In genomic region chr19:48872884-48873475, GRCh38 we compare ENCODE assay signal across 8 cellular contexts. TPM values are rescaled to one million over a fixed set of nuclear protein-coding genes. Genes with fewer than 3 reads are reported as not detected.
A peak's percentile ranks its signal among the peaks of the same experiment; 100 is the strongest.
DNase-seq lines count a peak whose midpoint lies in the region; ATAC-seq and TF ChIP-seq lines count a peak whose summit lies in the region.

No MANE protein-coding gene starts in this region.

- H3K4me3 ChIP-seq in OCI-LY7 (ENCODE audit: low read depth, low read length, poor library complexity, severe bottlenecking) (peak overlapping the region; percentile 84), epithelial cell of proximal tubule (ENCODE audit: low read depth, low read length) (peak overlapping the region; percentile 100), mucosa of rectum (ENCODE audit: low read length in 2 of 2) (peak overlapping the region; percentile 90 to 100)

- peaks cover 9% of the 10 kb centered on the region for H4K20me1 ChIP-seq in OCI-LY7 (ENCODE audit: insufficient read depth, low read length)

- H3K9me3 ChIP-seq in OCI-LY7 (ENCODE audit: low read length) (peaks cover 8% of the 10 kb centered on the region; the same call in 1 of the 2 replicates), mucosa of rectum (ENCODE audit: control insufficient read depth in 2 of 2, low read length in 2 of 2) (no peaks in the 10 kb centered on the region)

- peaks cover 36% of the 10 kb centered on the region for H3K36me3 ChIP-seq in OCI-LY7 (ENCODE audit: insufficient read depth, low read length)
- H3K36me3 ChIP-seq in mucosa of rectum (ENCODE audit: control insufficient read depth in 2 of 2, insufficient read depth in 2 of 2, low read length in 2 of 2): peaks cover 14 to 26% of the 10 kb centered on the region in 2 donors

- H3K27ac ChIP-seq in OCI-LY7 (ENCODE audit: low read depth, low read length, poor library complexity, severe bottlenecking) (peak overlapping the region; percentile 99), mucosa of rectum (ENCODE audit: low read depth in 2 of 2, low read length in 2 of 2) (peak overlapping the region; percentile 99 to 100)

- H3K4me1 ChIP-seq in OCI-LY7 (ENCODE audit: insufficient read depth, low read length, poor library complexity, severe bottlenecking): peaks cover 59% of the 10 kb centered on the region
- H3K4me1 ChIP-seq in mucosa of rectum (ENCODE audit: control insufficient read depth in 2 of 2, insufficient read depth in 2 of 2, low read length in 2 of 2): peaks cover 32 to 39% of the 10 kb centered on the region in 2 donors

- H3K79me2 ChIP-seq in OCI-LY7 (ENCODE audit: insufficient read depth, low read depth, low read length): peaks cover 30% of the 10 kb centered on the region

- H3K9ac ChIP-seq in mucosa of rectum (ENCODE audit: low read depth in 1 of 2, low read length in 2 of 2): peak overlapping the region; percentile 99 to 100

- no peaks in the 10 kb centered on the region for H3K27me3 ChIP-seq in mucosa of rectum (ENCODE audit: control insufficient read depth in 2 of 2, insufficient read depth in 2 of 2, low read length in 2 of 2)

- peak; percentile 22 for DNase-seq in DMS79 (lab: John Stamatoyannopoulos, UW)
- DNase-seq in HS-27A (ENCODE audit: low read depth): peak; percentile 98
- peak; percentile 89 for DNase-seq in OCI-LY7 (ENCODE audit: low spot score)
- DNase-seq in activated T-cell treated with anti-CD3 and anti-CD28 coated beads for 48 hours (ENCODE audit: low read depth): peak; percentile 62
- peak; percentile 70 for DNase-seq in epithelial cell of proximal tubule (ENCODE audit: low read depth)
- peak; percentile 68 to 74 for DNase-seq in stimulated activated CD8-positive, alpha-beta memory T cell treated with anti-CD3 and anti-CD28 coated beads, Interleukin-7, amount 100 ng/mL, for 4 hours (ENCODE audit: low read depth in 2 of 2)

- ATAC-seq in GM19324 (IDR thresholded peaks at IDR 0.05; ENCODE audit: low FRiP score, unreplicated experiment): no peak

- no peak for TF ChIP-seq CTCF in OCI-LY7 (conservative IDR thresholded peaks at IDR 0.05; ENCODE audit: low read length)
- TF ChIP-seq CTCF in epithelial cell of proximal tubule (conservative IDR thresholded peaks at IDR 0.05; ENCODE audit: low read depth, low read length): no peak

- peak overlapping the region; percentile 99 for H3K4me2 ChIP-seq in OCI-LY7 (ENCODE audit: low read length)

- intact Hi-C loops in OCI-LY7 (cut with micrococcal nuclease; ENCODE audit: unreplicated experiment): loop anchor here (1.0 kb wide), 1 partner anchor 92 kb away; the partner anchor contains the start of gene FTL

- H3K9me2 ChIP-seq in OCI-LY7 (ENCODE audit: insufficient read depth, low read length): no peaks in the 10 kb centered on the region

- POLR2A ChIA-PET in OCI-LY7 (lab: Charles Lee): interaction anchor here (1.1 to 1.7 kb wide), 3 partner anchors 22 to 80 kb away, joined by 3 read pairs; no protein-coding TSS in a partner anchor

- BruUV-seq in OCI-LY7 (replicated peaks; lab: Mats Ljungman, UMichigan): no TSS peak

- CTCF ChIA-PET in OCI-LY7 (lab: Charles Lee; ENCODE audit: unreplicated experiment): interaction anchor here (1.1 kb wide), 1 partner anchor 30 kb away, joined by 4 read pairs; no protein-coding TSS in a partner anchor

- no peak overlapping the region; the same call in 1 of the 2 replicates for H2AFZ ChIP-seq in OCI-LY7 (ENCODE audit: low read length)

RNA-seq across cellular contexts. Expression of gene PPP1R15A, which starts 0.8 kb away (rescaled TPM):
- total RNA-seq in OCI-LY7 (2014; rRNA removed; shearing (Covaris generic)): 31.5 and 31.7 TPM in 2 replicates
- total RNA-seq in OCI-LY7 (2022) (23.4 and 23.8 TPM in 2 replicates), epithelial cell of proximal tubule (23.9 and 32.2 TPM in 2 replicates)

RNA-seq across cellular contexts. Expression of gene PLEKHA4, which starts 4.6 kb away (rescaled TPM):
- total RNA-seq in OCI-LY7 (2014; rRNA removed; shearing (Covaris generic)): 4.7 and 8.4 TPM in 2 replicates
- total RNA-seq in OCI-LY7 (2022) (8.1 and 8.8 TPM in 2 replicates), epithelial cell of proximal tubule (1.8 and 5.0 TPM in 2 replicates)

RNA-seq across cellular contexts. Expression of gene TULP2, which starts 25.6 kb away (rescaled TPM):
- total RNA-seq in OCI-LY7 (2014; rRNA removed; shearing (Covaris generic)): 0.47 TPM in 1 of 2 replicates, not detected in the other
- total RNA-seq in OCI-LY7 (2022) (1.6 and 2.9 TPM in 2 replicates), epithelial cell of proximal tubule (not detected in 2 replicates)

RNA-seq across cellular contexts. Expression of gene NUCB1, which starts 27.1 kb away (rescaled TPM):
- total RNA-seq in OCI-LY7 (2014; rRNA removed; shearing (Covaris generic)): 72.6 and 88.7 TPM in 2 replicates
- 73.6 and 85.3 TPM in 2 replicates for total RNA-seq in OCI-LY7 (2022)
- 142 and 250 TPM in 2 replicates for total RNA-seq in epithelial cell of proximal tubule

RNA-seq across cellular contexts. Expression of gene HSD17B14, which starts 36.7 kb away (rescaled TPM):
- 4.5 and 4.9 TPM in 2 replicates for total RNA-seq in OCI-LY7 (2014; rRNA removed; shearing (Covaris generic))
- total RNA-seq in OCI-LY7 (2022) (1.8 and 3.2 TPM in 2 replicates), epithelial cell of proximal tubule (2.2 and 2.8 TPM in 2 replicates)

Comparison
In these comparisons a context has a peak if more than half of its experiments do, and no peak if none do; other contexts are left out.
1. DNase-seq: peak in every context shown above with its lines; median percentile 98 in HS-27A; 89 in OCI-LY7; 71 in stimulated activated CD8-positive, alpha-beta memory T cell treated with anti-CD3 and anti-CD28 coated beads, Interleukin-7, amount 100 ng/mL, for 4 hours; 70 in epithelial cell of proximal tubule; 62 in activated T-cell treated with anti-CD3 and anti-CD28 coated beads for 48 hours; 22 in DMS79.